Comparison of ENCODE assay signal across 28 cellular contexts in genomic region chr3:74861211-74861610, GRCh38.
"Had no signal": no experiment of that assay in that cellular context is flagged by ENCODE, and none has a peak within 500 bp of the region (broad histone marks: within the 10 kb centered on the region; RNA-seq: fewer than 3 reads in every experiment).

No MANE protein-coding gene starts in this region.

- H3K36me3 ChIP-seq: adrenal gland had no signal

- H3K27ac ChIP-seq: adrenal gland, body of pancreas had no signal

- H3K4me3 ChIP-seq: adrenal gland, body of pancreas had no signal

- DNase-seq: activated CD4-positive, alpha-beta memory T cell treated with anti-CD3 and anti-CD28 coated beads for 36 hours; activated CD4-positive, alpha-beta T cell treated with anti-CD3 and anti-CD28 coated beads for 36 hours; activated CD4-positive, alpha-beta T cell treated with anti-CD3 and anti-CD28 coated beads, Interleukin-2, amount 10 ng/mL, durations not matched to agents 24 days and 14 days; activated CD4-positive, CD25-positive, alpha-beta regulatory T cell; activated CD4-positive, CD25-positive, alpha-beta regulatory T cell treated with anti-CD3 and anti-CD28 coated beads, Interleukin-2, amount 50 U/mL, for 72 hours; activated CD8-positive, alpha-beta memory T cell treated with anti-CD3 and anti-CD28 coated beads, Interleukin-2, amount 10 ng/mL, durations not matched to agents 7 days and 5 days; activated CD8-positive, alpha-beta memory T cell treated with anti-CD3 and anti-CD28 coated beads, Interleukin-2, amount 50 U/mL, for 4 hours; activated CD8-positive, alpha-beta T cell treated with anti-CD3 and anti-CD28 coated beads, Interleukin-2, amount 10 ng/mL, durations not matched to agents 7 days and 5 days; activated effector memory CD4-positive, alpha-beta T cell treated with anti-CD3 and anti-CD28 coated beads, Interleukin-2, amount 50 U/mL, for 16 hours; activated naive CD4-positive, alpha-beta T cell treated with anti-CD3 and anti-CD28 coated beads for 36 hours; activated naive CD8-positive, alpha-beta T cell treated with anti-CD3 and anti-CD28 coated beads for 36 hours; activated naive CD8-positive, alpha-beta T cell treated with anti-CD3 and anti-CD28 coated beads, Interleukin-2, amount 50 U/mL, for 24 hours; activated T-cell treated with anti-CD3 and anti-CD28 coated beads, Interleukin-2, amount 50 U/mL, for 1 hour; activated T-cell treated with anti-CD3 and anti-CD28 coated beads, Interleukin-2, amount 50 U/mL, for 48 hours; adrenal gland; amygdala; aorta; body of pancreas; caudate nucleus; cortex of kidney; effector CD8-positive, alpha-beta T cell; foreskin fibroblast; head of caudate nucleus; T-helper 2 cell had no signal

- ATAC-seq: activated CD4-positive, alpha-beta T cell treated with anti-CD3 and anti-CD28 coated beads for 36 hours; activated CD8-positive, alpha-beta memory T cell treated with anti-CD3 and anti-CD28 coated beads, Interleukin-2, amount 10 ng/mL, durations not matched to agents 7 days and 5 days; activated CD8-positive, alpha-beta T cell treated with anti-CD3 and anti-CD28 coated beads, Interleukin-2, amount 10 ng/mL, durations not matched to agents 7 days and 5 days; activated naive CD8-positive, alpha-beta T cell treated with anti-CD3 and anti-CD28 coated beads, Interleukin-2, amount 50 U/mL, for 24 hours; body of pancreas; esophagus mucosa had no signal

- H3K27me3 Mint-ChIP-seq: activated CD4-positive, alpha-beta memory T cell treated with anti-CD3 and anti-CD28 coated beads for 36 hours; activated CD4-positive, alpha-beta T cell treated with anti-CD3 and anti-CD28 coated beads for 36 hours; activated CD4-positive, alpha-beta T cell treated with anti-CD3 and anti-CD28 coated beads, Interleukin-2, amount 10 ng/mL, durations not matched to agents 24 days and 14 days; activated CD8-positive, alpha-beta memory T cell treated with anti-CD3 and anti-CD28 coated beads, Interleukin-2, amount 10 ng/mL, durations not matched to agents 7 days and 5 days; activated naive CD4-positive, alpha-beta T cell treated with anti-CD3 and anti-CD28 coated beads, Interleukin-2, amount 50 U/mL, for 24 hours; activated naive CD8-positive, alpha-beta T cell treated with anti-CD3 and anti-CD28 coated beads for 36 hours; activated naive CD8-positive, alpha-beta T cell treated with anti-CD3 and anti-CD28 coated beads, Interleukin-2, amount 50 U/mL, for 24 hours had no signal

- H3K27me3 ChIP-seq: adrenal gland, body of pancreas had no signal

- H3K4me1 ChIP-seq: adrenal gland, body of pancreas had no signal

- H3K9me3 ChIP-seq: adrenal gland, body of pancreas had no signal

- H3K9me3 Mint-ChIP-seq: activated naive CD4-positive, alpha-beta T cell treated with anti-CD3 and anti-CD28 coated beads, Interleukin-2, amount 50 U/mL, for 24 hours; activated naive CD8-positive, alpha-beta T cell treated with anti-CD3 and anti-CD28 coated beads for 36 hours; activated T-helper 1 cell treated with anti-CD3 and anti-CD28 coated beads, Interleukin-12 subunit alpha, Interleukin-12 subunit beta, Interleukin-2, Interleukin-4 antibody, amounts not matched to agents 30 ng/mL and 10 ng/mL and 1 ng/mL, durations not matched to agents 14 hours and 24 hours and 36 hours had no signal

- H3K36me3 Mint-ChIP-seq: activated CD4-positive, alpha-beta memory T cell treated with anti-CD3 and anti-CD28 coated beads for 36 hours; activated CD8-positive, alpha-beta memory T cell treated with anti-CD3 and anti-CD28 coated beads, Interleukin-2, amount 10 ng/mL, durations not matched to agents 7 days and 5 days; activated naive CD4-positive, alpha-beta T cell treated with anti-CD3 and anti-CD28 coated beads, Interleukin-2, amount 50 U/mL, for 24 hours; activated naive CD8-positive, alpha-beta T cell treated with anti-CD3 and anti-CD28 coated beads for 36 hours had no signal

- H3K27ac Mint-ChIP-seq: activated CD4-positive, alpha-beta memory T cell treated with anti-CD3 and anti-CD28 coated beads for 36 hours; activated CD4-positive, alpha-beta T cell treated with anti-CD3 and anti-CD28 coated beads for 36 hours; activated CD4-positive, alpha-beta T cell treated with anti-CD3 and anti-CD28 coated beads, Interleukin-2, amount 10 ng/mL, durations not matched to agents 24 days and 14 days; activated CD8-positive, alpha-beta memory T cell treated with anti-CD3 and anti-CD28 coated beads, Interleukin-2, amount 10 ng/mL, durations not matched to agents 7 days and 5 days; activated CD8-positive, alpha-beta T cell treated with anti-CD3 and anti-CD28 coated beads, Interleukin-2, amount 10 ng/mL, durations not matched to agents 7 days and 5 days; activated naive CD4-positive, alpha-beta T cell treated with anti-CD3 and anti-CD28 coated beads for 36 hours; activated naive CD4-positive, alpha-beta T cell treated with anti-CD3 and anti-CD28 coated beads, Interleukin-2, amount 50 U/mL, for 24 hours; activated naive CD8-positive, alpha-beta T cell treated with anti-CD3 and anti-CD28 coated beads for 36 hours; activated naive CD8-positive, alpha-beta T cell treated with anti-CD3 and anti-CD28 coated beads, Interleukin-2, amount 50 U/mL, for 24 hours; activated T-helper 1 cell treated with anti-CD3 and anti-CD28 coated beads, Interleukin-12 subunit alpha, Interleukin-12 subunit beta, Interleukin-2, Interleukin-4 antibody, amounts not matched to agents 30 ng/mL and 10 ng/mL and 1 ng/mL, durations not matched to agents 14 hours and 24 hours and 36 hours; activated T-helper 2 cell treated with anti-CD3 and anti-CD28 coated beads, Interferon-gamma antibody, Interleukin-2, Interleukin-4, amounts not matched to agents 10 μg/mL and 5 μg/mL and 100 μg/mL, durations not matched to agents 14 hours and 24 hours and 36 hours had no signal

- H3K4me1 Mint-ChIP-seq: activated CD4-positive, alpha-beta T cell treated with anti-CD3 and anti-CD28 coated beads for 36 hours; activated CD4-positive, alpha-beta T cell treated with anti-CD3 and anti-CD28 coated beads, Interleukin-2, amount 10 ng/mL, durations not matched to agents 24 days and 14 days; activated CD8-positive, alpha-beta memory T cell treated with anti-CD3 and anti-CD28 coated beads, Interleukin-2, amount 10 ng/mL, durations not matched to agents 7 days and 5 days; activated naive CD4-positive, alpha-beta T cell treated with anti-CD3 and anti-CD28 coated beads, Interleukin-2, amount 50 U/mL, for 24 hours; activated naive CD8-positive, alpha-beta T cell treated with anti-CD3 and anti-CD28 coated beads for 36 hours; activated naive CD8-positive, alpha-beta T cell treated with anti-CD3 and anti-CD28 coated beads, Interleukin-2, amount 50 U/mL, for 24 hours had no signal

- H3K4me3 Mint-ChIP-seq: activated CD4-positive, alpha-beta memory T cell treated with anti-CD3 and anti-CD28 coated beads for 36 hours; activated CD4-positive, alpha-beta T cell treated with anti-CD3 and anti-CD28 coated beads for 36 hours; activated CD4-positive, alpha-beta T cell treated with anti-CD3 and anti-CD28 coated beads, Interleukin-2, amount 10 ng/mL, durations not matched to agents 24 days and 14 days; activated CD8-positive, alpha-beta memory T cell treated with anti-CD3 and anti-CD28 coated beads, Interleukin-2, amount 10 ng/mL, durations not matched to agents 7 days and 5 days; activated CD8-positive, alpha-beta T cell treated with anti-CD3 and anti-CD28 coated beads, Interleukin-2, amount 10 ng/mL, durations not matched to agents 7 days and 5 days; activated naive CD4-positive, alpha-beta T cell treated with anti-CD3 and anti-CD28 coated beads for 36 hours; activated naive CD4-positive, alpha-beta T cell treated with anti-CD3 and anti-CD28 coated beads, Interleukin-2, amount 50 U/mL, for 24 hours; activated naive CD8-positive, alpha-beta T cell treated with anti-CD3 and anti-CD28 coated beads for 36 hours; activated naive CD8-positive, alpha-beta T cell treated with anti-CD3 and anti-CD28 coated beads, Interleukin-2, amount 50 U/mL, for 24 hours; activated T-helper 1 cell treated with anti-CD3 and anti-CD28 coated beads, Interleukin-12 subunit alpha, Interleukin-12 subunit beta, Interleukin-2, Interleukin-4 antibody, amounts not matched to agents 30 ng/mL and 10 ng/mL and 1 ng/mL, durations not matched to agents 14 hours and 24 hours and 36 hours had no signal
